19 cellular contexts compared by ENCODE assay signal in genomic region chr20:55172310-55173002, GRCh38.
A peak's percentile ranks its signal among the peaks of the same experiment; 100 is the strongest.
DNase-seq lines count a peak whose midpoint lies in the region; ATAC-seq and TF ChIP-seq lines count a peak whose summit lies in the region.
"Had no signal": no experiment of that assay in that cellular context is flagged by ENCODE, and none has a peak within 500 bp of the region (broad histone marks: within the 10 kb centered on the region; RNA-seq: fewer than 3 reads in every experiment).

No MANE protein-coding gene starts in this region.

- intact Hi-C loops in mucosa of descending colon (cut with DNase I, micrococcal nuclease): no loop called here
- intact Hi-C loops in stomach (cut with DNase I; ENCODE audit: low total_unique reads): no loop called here

- H3K27me3 ChIP-seq in hepatocyte: no peaks in the 10 kb centered on the region
- H3K27me3 ChIP-seq in stomach: no peaks in the 10 kb centered on the region
- H3K27me3 ChIP-seq: BE2C, SJSA1 had no signal

- no peaks in the 10 kb centered on the region for H3K9me3 ChIP-seq in hepatocyte (ENCODE audit: low read depth)
- no peaks in the 10 kb centered on the region for H3K9me3 ChIP-seq in mucosa of descending colon
- H3K9me3 ChIP-seq in stomach: no peaks in the 10 kb centered on the region
- H3K9me3 ChIP-seq: A549, BE2C, HAP-1 had no signal

- H3K9me2 ChIP-seq in hepatocyte (replicated peaks; ENCODE audit: insufficient read depth): no peaks in the 10 kb centered on the region

- H3K4me1 ChIP-seq in hepatocyte (ENCODE audit: insufficient read depth) (no peaks in the 10 kb centered on the region), mucosa of descending colon (ENCODE audit: low read depth) (no peaks in the 10 kb centered on the region), stomach (no peaks in the 10 kb centered on the region)
- H3K4me1 ChIP-seq: A549, BE2C, HAP-1, SJSA1 had no signal

- H3K36me3 ChIP-seq in hepatocyte (replicated peaks; ENCODE audit: insufficient read depth, low read depth) (no peaks in the 10 kb centered on the region), mucosa of descending colon (ENCODE audit: low read depth) (no peaks in the 10 kb centered on the region), stomach (no peaks in the 10 kb centered on the region)
- H3K36me3 ChIP-seq: BE2C, HAP-1, SJSA1 had no signal

- no peaks in the 10 kb centered on the region for H4K20me1 ChIP-seq in hepatocyte (ENCODE audit: insufficient read depth, poor library complexity, severe bottlenecking)

- DNase-seq in H4 (ENCODE audit: low spot score): peak; percentile 81
- peak; percentile 84 for DNase-seq in NCI-H146 treated with DMSO at 0.1 percent for 48 hours (lab: John Stamatoyannopoulos, UW; ENCODE audit: unreplicated experiment)
- peak; percentile 11 for DNase-seq in hepatocyte (ENCODE audit: low spot score)
- no peak for DNase-seq in mucosa of descending colon
- no peak for DNase-seq in stimulated activated naive CD4-positive, alpha-beta T cell treated with Interleukin-2 at 50 U/mL for 16 hours (lab: John Stamatoyannopoulos, UW)
- no peak for DNase-seq in GM10266 (ENCODE audit: extremely low spot score)
- DNase-seq in stomach: no peak
- DNase-seq: BE2C, DMS79, GM23248, NCI-H1417 treated with DMSO at 0.1 percent for 48 hours, NCI-H1930, NCI-H524 treated with DMSO at 0.1 percent for 48 hours, OCI-M1 had no signal

- no peak for TF ChIP-seq CTCF in hepatocyte (IDR thresholded peaks at IDR 0.05; ENCODE audit: poor library complexity)
- no peak for TF ChIP-seq CTCF in mucosa of descending colon (IDR thresholded peaks at IDR 0.05)
- TF ChIP-seq CTCF in GM10266 (IDR thresholded peaks at IDR 0.05; ENCODE audit: control insufficient read depth, insufficient read depth, low read depth, missing control alignments): no peak
- TF ChIP-seq CTCF in stomach (IDR thresholded peaks at IDR 0.05): no peak

- H2AFZ ChIP-seq in hepatocyte: no peak overlapping the region
- H2AFZ ChIP-seq: GM23248 had no signal

- TF ChIP-seq EP300 in stomach (IDR thresholded peaks at IDR 0.05): no peak

- no peak overlapping the region for H3K4me3 ChIP-seq in hepatocyte
- no peak overlapping the region for H3K4me3 ChIP-seq in mucosa of descending colon
- no peak overlapping the region for H3K4me3 ChIP-seq in stomach
- H3K4me3 ChIP-seq: A549, GM12878, GM23248, HAP-1, SJSA1 had no signal

- H3K79me2 ChIP-seq in hepatocyte: no peaks in the 10 kb centered on the region

- H3K4me2 ChIP-seq in hepatocyte: no peak overlapping the region
- H3K4me2 ChIP-seq: A549 had no signal

- no peak overlapping the region for H3K27ac ChIP-seq in hepatocyte
- no peak overlapping the region for H3K27ac ChIP-seq in stomach
- H3K27ac ChIP-seq: A549, GM23248, SJSA1 had no signal

- no peak for TF ChIP-seq POLR2A in stomach (IDR thresholded peaks at IDR 0.05)

- WGBS in hepatocyte (ENCODE audit: low lambda C conversion rate, missing lambda C conversion rate): 73% methylated on average over 4 of the region's 4 CpGs
- 73 to 87% (median 82%) methylated on average over 4 of the region's 4 CpGs for WGBS in stomach, 5 donors

- peak; percentile 43 for ATAC-seq in mucosa of descending colon
- ATAC-seq in GM19035 (IDR thresholded peaks at IDR 0.05; ENCODE audit: unreplicated experiment): no peak
- ATAC-seq: A549, GM12878 had no signal

Comparison
In these comparisons a context has a peak if more than half of its experiments do, and no peak if none do; other contexts are left out.
1. DNase-seq: peak in H4 (single experiment), NCI-H146 treated with DMSO at 0.1 percent for 48 hours (single experiment) and hepatocyte (single experiment); none in mucosa of descending colon (0 of 3), stimulated activated naive CD4-positive, alpha-beta T cell treated with Interleukin-2 at 50 U/mL for 16 hours (single experiment), GM10266 (single experiment) and stomach (single experiment).